Comparison of ENCODE assay signal across 8 cellular contexts in genomic region chr2:39436592-39437521, GRCh38. TPM values are rescaled to one million over a fixed set of nuclear protein-coding genes. Genes with fewer than 3 reads are reported as not detected.
DNase-seq lines count a peak whose midpoint lies in the region; ATAC-seq and TF ChIP-seq lines count a peak whose summit lies in the region.

TSS of gene MAP4K3 (minus strand) at chr2:39437285. CDS start at chr2:39436987, 298 bp downstream.

- H3K9me3 Mint-ChIP-seq in activated naive CD4-positive, alpha-beta T cell treated with anti-CD3 and anti-CD28 coated beads, Interleukin-2, amount 50 U/mL, for 72 hours: no peaks in the 10 kb centered on the region

- peak within 1 kb of the TSS; percentile 82 to 93 for H3K27ac Mint-ChIP-seq in activated naive CD4-positive, alpha-beta T cell treated with anti-CD3 and anti-CD28 coated beads, Interleukin-2, amount 50 U/mL, for 72 hours

- H3K36me3 ChIP-seq in GM06990 (ENCODE audit: control insufficient read depth, insufficient read depth, low read length): no peaks in the 10 kb centered on the region

- peak within 1 kb of the TSS; percentile 69 for H3K4me3 ChIP-seq in GM06990 (replicated peaks; ENCODE audit: low read depth, low read length)

- no peak for TF ChIP-seq CTCF in GM06990 (IDR thresholded peaks at IDR 0.05; ENCODE audit: insufficient read depth, low read length, poor library complexity, severe bottlenecking)
- no peak for TF ChIP-seq CTCF in omental fat pad (IDR thresholded peaks at IDR 0.05)

- ATAC-seq in HG02571 (IDR thresholded peaks at IDR 0.05; ENCODE audit: unreplicated experiment) (peak; percentile 75), SK-N-SH treated with all-trans-retinoic acid at 6 μM for 48 hours (peak; percentile 76), omental fat pad (ENCODE audit: low FRiP score) (peak; percentile 89)
- peak; percentile 75 to 76 for ATAC-seq in activated naive CD4-positive, alpha-beta T cell treated with anti-CD3 and anti-CD28 coated beads, Interleukin-2, amount 50 U/mL, for 72 hours

- H3K36me3 Mint-ChIP-seq in activated naive CD4-positive, alpha-beta T cell treated with anti-CD3 and anti-CD28 coated beads, Interleukin-2, amount 50 U/mL, for 72 hours: peaks cover 7 to 11% of the 10 kb centered on the region in 2 donors

- no peaks in the 10 kb centered on the region for H3K27me3 ChIP-seq in GM06990 (replicated peaks; ENCODE audit: control insufficient read depth, insufficient read depth, low read length)

- peak within 1 kb of the TSS; percentile 89 for H3K27ac ChIP-seq in temporal lobe (ENCODE audit: low read depth, low read length)

- peak; percentile 90 for DNase-seq in GM06990 (ENCODE audit: extremely low read depth, insufficient read length)
- DNase-seq in NCI-H1048 (lab: John Stamatoyannopoulos, UW): peak; percentile 83
- DNase-seq in activated naive CD4-positive, alpha-beta T cell treated with anti-CD3 and anti-CD28 coated beads, Interleukin-2, amount 50 U/mL, for 72 hours (ENCODE audit: low spot score in 2 of 2): peak; percentile 76 to 86
- peak; percentile 95 for DNase-seq in glomerular visceral epithelial cell (ENCODE audit: extremely low spot score)
- DNase-seq in omental fat pad (ENCODE audit: low spot score): peak; percentile 59

TF ChIP-seq in SK-N-SH treated with all-trans-retinoic acid at 6 μM for 48 hours, 23 proteins besides CTCF, POLR2A, EP300 and RAD21:
- no peak for TF ChIP-seq ISL1 (CRISPR knock-in tag; IDR thresholded peaks at IDR 0.05)
- peak; percentile 68; the same call in 1 of the 2 replicates for TF ChIP-seq TSHZ2 (CRISPR knock-in tag; IDR thresholded peaks at IDR 0.05)
- peak; percentile 86 for TF ChIP-seq SNAI2 (CRISPR knock-in tag; IDR thresholded peaks at IDR 0.05)
- no peak for TF ChIP-seq ZC3H10 (CRISPR knock-in tag; IDR thresholded peaks at IDR 0.05)
- TF ChIP-seq ZNF565 (CRISPR knock-in tag; conservative IDR thresholded peaks at IDR 0.05; ENCODE audit: low read depth): 0 out of 2 replicates have a peak, but pooled peaks have one; percentile 13
- peak; percentile 25; the same call in 1 of the 2 replicates for TF ChIP-seq ZFP3 (CRISPR knock-in tag; IDR thresholded peaks at IDR 0.05)
- peak; percentile 86; the same call in 1 of the 2 replicates for TF ChIP-seq CSDC2 (CRISPR knock-in tag; IDR thresholded peaks at IDR 0.05)
- peak; percentile 39; the same call in 1 of the 2 replicates for TF ChIP-seq ZNF70 (CRISPR knock-in tag; IDR thresholded peaks at IDR 0.05)

RNA-seq across cellular contexts. Expression of gene MAP4K3, which starts in this region (rescaled TPM):
- total RNA-seq in activated naive CD4-positive, alpha-beta T cell treated with anti-CD3 and anti-CD28 coated beads, Interleukin-2, amount 50 U/mL, for 72 hours: 10 to 100 TPM; 16.1 to 17.7 TPM
- total RNA-seq in omental fat pad (10 to 100 TPM; 45.9 to 93.7 (median 66.1) TPM), temporal lobe (79.7 TPM)

Comparison
In these comparisons a context has a peak if more than half of its experiments do, and no peak if none do; other contexts are left out.
1. Peak in every context shown above with its lines: DNase-seq, ATAC-seq, H3K4me3 ChIP-seq and H3K27ac ChIP-seq.